ENCODE assay signal across 14 cellular contexts in the genomic region with DNA sequence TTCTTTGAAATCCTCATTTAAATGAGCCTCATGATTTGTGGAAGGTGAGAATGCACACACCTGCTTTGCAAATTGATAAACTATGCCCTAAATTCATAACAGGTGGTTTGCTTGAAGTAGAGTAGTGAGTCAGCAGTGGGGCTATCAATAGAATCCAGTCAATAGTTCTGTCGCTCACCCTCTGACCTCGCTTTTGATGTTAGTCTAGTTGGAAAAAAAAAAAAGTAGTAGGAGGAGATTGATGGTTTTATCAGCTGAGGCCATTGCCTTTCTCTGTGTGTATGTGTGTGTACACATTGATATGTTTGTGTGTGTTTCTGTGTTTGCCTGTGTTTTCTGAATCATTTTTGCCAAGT.
DNase-seq lines count a peak whose midpoint lies in the region; ATAC-seq lines count a peak whose summit lies in the region.
"Had no signal": no experiment of that assay in that cellular context is flagged by ENCODE, and none has a peak within 500 bp of the region (broad histone marks: within the 10 kb centered on the region; RNA-seq: fewer than 3 reads in every experiment).

No MANE protein-coding gene starts in this region.

- no peaks in the 10 kb centered on the region for H3K36me3 Mint-ChIP-seq in memory B cell
- no peaks in the 10 kb centered on the region for H3K36me3 Mint-ChIP-seq in activated CD4-positive, alpha-beta memory T cell treated with anti-CD3 and anti-CD28 coated beads, Interleukin-2, amount 10 ng/mL, durations not matched to agents 7 days and 5 days (ENCODE audit: low read depth)

- peaks cover 3% of the 10 kb centered on the region for H3K9me3 Mint-ChIP-seq in memory B cell
- no peaks in the 10 kb centered on the region for H3K9me3 Mint-ChIP-seq in activated CD4-positive, alpha-beta memory T cell treated with anti-CD3 and anti-CD28 coated beads, Interleukin-2, amount 10 ng/mL, durations not matched to agents 7 days and 5 days
- H3K9me3 Mint-ChIP-seq: natural killer cell treated with Interleukin-12 subunit alpha and Interleukin-12 subunit beta and Interleukin-15 and Interleukin-18, amount 100 ng/mL, for 72 hours had no signal

- peak overlapping the region; percentile 33 for H3K4me3 Mint-ChIP-seq in memory B cell
- H3K4me3 Mint-ChIP-seq in activated CD4-positive, alpha-beta memory T cell treated with anti-CD3 and anti-CD28 coated beads, Interleukin-2, amount 10 ng/mL, durations not matched to agents 7 days and 5 days = no peak overlapping the region
- H3K4me3 Mint-ChIP-seq: natural killer cell treated with Interleukin-12 subunit alpha and Interleukin-12 subunit beta and Interleukin-15 and Interleukin-18, amount 100 ng/mL, for 72 hours had no signal

- DNase-seq in memory B cell (ENCODE audit: low spot score in 2 of 2) (no peak), NCI-H345 treated with DMSO at 0.1 percent for 48 hours (lab: John Stamatoyannopoulos, UW; ENCODE audit: unreplicated experiment) (no peak)
- DNase-seq in activated CD4-positive, alpha-beta memory T cell treated with anti-CD3 and anti-CD28 coated beads, Interleukin-2, amount 10 ng/mL, durations not matched to agents 7 days and 5 days = no peak
- no peak for DNase-seq in stimulated activated CD4-positive, alpha-beta T cell treated with anti-CD3 and anti-CD28 coated beads, Interleukin-1b, Interleukin-23, amount 100 ng/mL, for 48 hours
- DNase-seq: hypothalamus, Kasumi-1, left lung, NCI-H1930 had no signal

- CTCF ChIA-PET in activated CD4-positive, alpha-beta memory T cell treated with anti-CD3 and anti-CD28 coated beads, Interleukin-2, amount 10 ng/mL, durations not matched to agents 7 days and 5 days (lab: Charles Lee) = no interaction called here

- POLR2A ChIA-PET in activated CD4-positive, alpha-beta memory T cell treated with anti-CD3 and anti-CD28 coated beads, Interleukin-2, amount 10 ng/mL, durations not matched to agents 7 days and 5 days (lab: Charles Lee) = no interaction called here

- no peaks in the 10 kb centered on the region for H3K27me3 Mint-ChIP-seq in memory B cell
- peaks cover 12% of the 10 kb centered on the region for H3K27me3 Mint-ChIP-seq in activated CD4-positive, alpha-beta memory T cell treated with anti-CD3 and anti-CD28 coated beads, Interleukin-2, amount 10 ng/mL, durations not matched to agents 7 days and 5 days

- peaks cover 21% of the 10 kb centered on the region for H3K4me1 Mint-ChIP-seq in memory B cell
- no peaks in the 10 kb centered on the region for H3K4me1 Mint-ChIP-seq in activated CD4-positive, alpha-beta memory T cell treated with anti-CD3 and anti-CD28 coated beads, Interleukin-2, amount 10 ng/mL, durations not matched to agents 7 days and 5 days

- H3K27ac Mint-ChIP-seq in memory B cell = no peak overlapping the region
- H3K27ac Mint-ChIP-seq in activated CD4-positive, alpha-beta memory T cell treated with anti-CD3 and anti-CD28 coated beads, Interleukin-2, amount 10 ng/mL, durations not matched to agents 7 days and 5 days = no peak overlapping the region
- H3K27ac Mint-ChIP-seq: natural killer cell treated with Interleukin-12 subunit alpha and Interleukin-12 subunit beta and Interleukin-15 and Interleukin-18, amount 100 ng/mL, for 72 hours had no signal

- ATAC-seq in GM18868 (IDR thresholded peaks at IDR 0.05; ENCODE audit: unreplicated experiment) = peak; percentile 71
- peak; percentile 76 for ATAC-seq in GM21717 (IDR thresholded peaks at IDR 0.05; ENCODE audit: unreplicated experiment)
- ATAC-seq in HG03159 (IDR thresholded peaks at IDR 0.05; ENCODE audit: unreplicated experiment) = peak; percentile 67
- ATAC-seq in memory B cell (ENCODE audit: low read depth) = no peak
- no peak for ATAC-seq in HG02981 (IDR thresholded peaks at IDR 0.05; ENCODE audit: unreplicated experiment)
- ATAC-seq: left lung; natural killer cell treated with Interleukin-12 subunit alpha and Interleukin-12 subunit beta and Interleukin-15 and Interleukin-18, amount 100 ng/mL, for 72 hours; sciatic nerve had no signal

Comparison
In these comparisons a context has a peak if more than half of its experiments do, and no peak if none do; other contexts are left out.
1. ATAC-seq: peak in GM18868 (single experiment), GM21717 (single experiment) and HG03159 (single experiment); none in memory B cell (single experiment) and HG02981 (single experiment).